Comparison of ENCODE assay signal across 1 cellular context in the genomic region with DNA sequence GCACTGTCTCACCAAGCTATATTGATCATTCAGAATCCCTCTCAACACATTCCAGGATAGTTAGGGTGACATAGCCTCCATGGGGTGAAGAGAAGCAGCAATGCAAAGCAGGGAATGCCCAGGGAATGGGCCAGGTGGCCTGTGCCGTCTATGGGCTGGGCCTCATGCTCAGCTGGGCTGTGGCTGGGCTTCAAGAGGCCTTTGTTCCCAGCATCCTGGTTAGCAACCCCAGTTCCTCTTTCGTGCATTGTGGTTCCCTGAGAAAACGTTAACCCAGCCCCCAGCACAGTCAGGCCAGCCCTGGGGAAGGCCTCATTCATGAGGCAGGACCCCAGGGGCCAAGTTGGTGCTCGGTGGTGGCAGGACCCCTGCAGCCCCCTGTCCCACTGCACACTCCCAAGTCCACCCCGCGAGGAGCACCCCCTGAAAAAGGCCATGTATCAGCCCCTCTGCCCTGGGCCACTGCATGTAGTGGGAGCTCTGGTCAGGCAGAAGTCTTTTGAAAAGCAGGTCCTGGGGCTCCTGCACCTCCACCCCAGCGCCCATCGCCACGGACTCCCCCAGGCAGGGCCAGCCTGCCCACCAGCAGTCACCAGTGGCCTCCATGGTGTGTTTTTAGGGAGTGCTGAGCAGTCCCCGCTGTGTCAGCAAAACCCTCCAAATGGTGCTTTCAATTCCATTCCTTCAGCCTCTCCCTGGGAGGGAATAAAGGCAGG.
TF ChIP-seq lines count a peak whose summit lies in the region.

No MANE protein-coding gene starts in this region.

TF ChIP-seq in K562, 482 proteins besides CTCF, POLR2A, EP300 and RAD21 (continued from another document and continues in another):
- peak; percentile 59; the same call in 1 of the 2 replicates for TF ChIP-seq ZBTB17 (CRISPR knock-in tag; IDR thresholded peaks at IDR 0.05)
- peak; percentile 48; the same call in 1 of the 2 replicates for TF ChIP-seq BCL6 (CRISPR knock-in tag; IDR thresholded peaks at IDR 0.05)
- TF ChIP-seq ELF2 (CRISPR knock-in tag; IDR thresholded peaks at IDR 0.05), result 0 out of 2 replicates have a peak, but pooled peaks have one; percentile 30
- TF ChIP-seq YY1 (IDR thresholded peaks at IDR 0.05; ENCODE audit: borderline replicate concordance in 1 of 3, control insufficient read depth in 1 of 3, extremely low read depth in 1 of 3, insufficient read depth in 3 of 3, insufficient read length in 1 of 3, insufficient replicate concordance in 2 of 3, low read depth in 1 of 3, low read length in 2 of 3), result no peak
- TF ChIP-seq, protein P1, sequence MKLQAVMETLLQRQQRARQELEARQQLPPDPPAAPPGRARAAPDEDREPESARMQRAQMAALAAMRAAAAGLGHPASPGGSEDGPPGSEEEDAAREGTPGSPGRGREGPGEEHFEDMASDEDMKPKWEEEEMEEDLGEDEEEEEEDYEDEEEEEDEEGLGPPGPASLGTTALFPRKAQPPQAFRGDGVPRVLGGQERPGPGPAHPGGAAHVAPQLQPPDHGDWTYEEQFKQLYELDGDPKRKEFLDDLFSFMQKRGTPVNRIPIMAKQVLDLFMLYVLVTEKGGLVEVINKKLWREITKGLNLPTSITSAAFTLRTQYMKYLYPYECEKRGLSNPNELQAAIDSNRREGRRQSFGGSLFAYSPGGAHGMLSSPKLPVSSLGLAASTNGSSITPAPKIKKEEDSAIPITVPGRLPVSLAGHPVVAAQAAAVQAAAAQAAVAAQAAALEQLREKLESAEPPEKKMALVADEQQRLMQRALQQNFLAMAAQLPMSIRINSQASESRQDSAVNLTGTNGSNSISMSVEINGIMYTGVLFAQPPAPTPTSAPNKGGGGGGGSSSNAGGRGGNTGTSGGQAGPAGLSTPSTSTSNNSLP (IDR thresholded peaks at IDR 0.05; ENCODE audit: borderline replicate concordance, low read depth, low read length), result no peak
- no peak for TF ChIP-seq RFX5 (IDR thresholded peaks at IDR 0.05; ENCODE audit: low read depth, low read length)
- no peak for TF ChIP-seq JUNB (CRISPR knock-in tag; conservative IDR thresholded peaks at IDR 0.05)
- no peak for TF ChIP-seq RBM39 (optimal IDR thresholded peaks at IDR 0.05; ENCODE audit: low read depth, low read length)
- no peak for TF ChIP-seq RBM15 (IDR thresholded peaks at IDR 0.05; ENCODE audit: insufficient read depth, low read length)
- no peak; the same call in 1 of the 2 replicates for TF ChIP-seq MTA3 (IDR thresholded peaks at IDR 0.05; ENCODE audit: borderline replicate concordance)
- TF ChIP-seq, protein P2, sequence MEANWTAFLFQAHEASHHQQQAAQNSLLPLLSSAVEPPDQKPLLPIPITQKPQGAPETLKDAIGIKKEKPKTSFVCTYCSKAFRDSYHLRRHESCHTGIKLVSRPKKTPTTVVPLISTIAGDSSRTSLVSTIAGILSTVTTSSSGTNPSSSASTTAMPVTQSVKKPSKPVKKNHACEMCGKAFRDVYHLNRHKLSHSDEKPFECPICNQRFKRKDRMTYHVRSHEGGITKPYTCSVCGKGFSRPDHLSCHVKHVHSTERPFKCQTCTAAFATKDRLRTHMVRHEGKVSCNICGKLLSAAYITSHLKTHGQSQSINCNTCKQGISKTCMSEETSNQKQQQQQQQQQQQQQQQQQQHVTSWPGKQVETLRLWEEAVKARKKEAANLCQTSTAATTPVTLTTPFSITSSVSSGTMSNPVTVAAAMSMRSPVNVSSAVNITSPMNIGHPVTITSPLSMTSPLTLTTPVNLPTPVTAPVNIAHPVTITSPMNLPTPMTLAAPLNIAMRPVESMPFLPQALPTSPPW (CRISPR knock-in tag; IDR thresholded peaks at IDR 0.05), result no peak
- no peak for TF ChIP-seq ZNF143 (CRISPR knock-in tag; IDR thresholded peaks at IDR 0.05)
- no peak for TF ChIP-seq FOXJ3 (CRISPR knock-in tag; IDR thresholded peaks at IDR 0.05)
- no peak for TF ChIP-seq NCOA4 (IDR thresholded peaks at IDR 0.05; ENCODE audit: partially characterized antibody)
- no peak for TF ChIP-seq CAMTA2 (CRISPR knock-in tag; conservative IDR thresholded peaks at IDR 0.05)
- TF ChIP-seq ESRRA (IDR thresholded peaks at IDR 0.05; ENCODE audit: borderline replicate concordance, low read depth), result no peak; the same call in 1 of the 2 replicates
- peak; percentile 54; the same call in 1 of the 2 replicates for TF ChIP-seq ZNF79 (CRISPR knock-in tag; IDR thresholded peaks at IDR 0.05; ENCODE audit: low read depth)
- TF ChIP-seq, protein P3, sequence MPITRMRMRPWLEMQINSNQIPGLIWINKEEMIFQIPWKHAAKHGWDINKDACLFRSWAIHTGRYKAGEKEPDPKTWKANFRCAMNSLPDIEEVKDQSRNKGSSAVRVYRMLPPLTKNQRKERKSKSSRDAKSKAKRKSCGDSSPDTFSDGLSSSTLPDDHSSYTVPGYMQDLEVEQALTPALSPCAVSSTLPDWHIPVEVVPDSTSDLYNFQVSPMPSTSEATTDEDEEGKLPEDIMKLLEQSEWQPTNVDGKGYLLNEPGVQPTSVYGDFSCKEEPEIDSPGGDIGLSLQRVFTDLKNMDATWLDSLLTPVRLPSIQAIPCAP (CRISPR knock-in tag; IDR thresholded peaks at IDR 0.05; ENCODE audit: borderline replicate concordance), result no peak
- TF ChIP-seq, protein P4, sequence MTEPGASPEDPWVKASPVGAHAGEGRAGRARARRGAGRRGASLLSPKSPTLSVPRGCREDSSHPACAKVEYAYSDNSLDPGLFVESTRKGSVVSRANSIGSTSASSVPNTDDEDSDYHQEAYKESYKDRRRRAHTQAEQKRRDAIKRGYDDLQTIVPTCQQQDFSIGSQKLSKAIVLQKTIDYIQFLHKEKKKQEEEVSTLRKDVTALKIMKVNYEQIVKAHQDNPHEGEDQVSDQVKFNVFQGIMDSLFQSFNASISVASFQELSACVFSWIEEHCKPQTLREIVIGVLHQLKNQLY (CRISPR knock-in tag; conservative IDR thresholded peaks at IDR 0.05), result no peak
- TF ChIP-seq, protein P5, sequence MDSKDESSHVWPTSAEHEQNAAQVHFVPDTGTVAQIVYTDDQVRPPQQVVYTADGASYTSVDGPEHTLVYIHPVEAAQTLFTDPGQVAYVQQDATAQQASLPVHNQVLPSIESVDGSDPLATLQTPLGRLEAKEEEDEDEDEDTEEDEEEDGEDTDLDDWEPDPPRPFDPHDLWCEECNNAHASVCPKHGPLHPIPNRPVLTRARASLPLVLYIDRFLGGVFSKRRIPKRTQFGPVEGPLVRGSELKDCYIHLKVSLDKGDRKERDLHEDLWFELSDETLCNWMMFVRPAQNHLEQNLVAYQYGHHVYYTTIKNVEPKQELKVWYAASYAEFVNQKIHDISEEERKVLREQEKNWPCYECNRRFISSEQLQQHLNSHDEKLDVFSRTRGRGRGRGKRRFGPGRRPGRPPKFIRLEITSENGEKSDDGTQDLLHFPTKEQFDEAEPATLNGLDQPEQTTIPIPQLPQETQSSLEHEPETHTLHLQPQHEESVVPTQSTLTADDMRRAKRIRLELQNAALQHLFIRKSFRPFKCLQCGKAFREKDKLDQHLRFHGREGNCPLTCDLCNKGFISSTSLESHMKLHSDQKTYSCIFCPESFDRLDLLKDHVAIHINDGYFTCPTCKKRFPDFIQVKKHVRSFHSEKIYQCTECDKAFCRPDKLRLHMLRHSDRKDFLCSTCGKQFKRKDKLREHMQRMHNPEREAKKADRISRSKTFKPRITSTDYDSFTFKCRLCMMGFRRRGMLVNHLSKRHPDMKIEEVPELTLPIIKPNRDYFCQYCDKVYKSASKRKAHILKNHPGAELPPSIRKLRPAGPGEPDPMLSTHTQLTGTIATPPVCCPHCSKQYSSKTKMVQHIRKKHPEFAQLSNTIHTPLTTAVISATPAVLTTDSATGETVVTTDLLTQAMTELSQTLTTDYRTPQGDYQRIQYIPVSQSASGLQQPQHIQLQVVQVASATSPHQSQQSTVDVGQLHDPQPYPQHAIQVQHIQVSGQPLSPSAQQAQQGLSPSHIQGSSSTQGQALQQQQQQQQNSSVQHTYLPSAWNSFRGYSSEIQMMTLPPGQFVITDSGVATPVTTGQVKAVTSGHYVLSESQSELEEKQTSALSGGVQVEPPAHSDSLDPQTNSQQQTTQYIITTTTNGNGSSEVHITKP (IDR thresholded peaks at IDR 0.05; ENCODE audit: partially characterized antibody), result no peak
- TF ChIP-seq, protein P6, sequence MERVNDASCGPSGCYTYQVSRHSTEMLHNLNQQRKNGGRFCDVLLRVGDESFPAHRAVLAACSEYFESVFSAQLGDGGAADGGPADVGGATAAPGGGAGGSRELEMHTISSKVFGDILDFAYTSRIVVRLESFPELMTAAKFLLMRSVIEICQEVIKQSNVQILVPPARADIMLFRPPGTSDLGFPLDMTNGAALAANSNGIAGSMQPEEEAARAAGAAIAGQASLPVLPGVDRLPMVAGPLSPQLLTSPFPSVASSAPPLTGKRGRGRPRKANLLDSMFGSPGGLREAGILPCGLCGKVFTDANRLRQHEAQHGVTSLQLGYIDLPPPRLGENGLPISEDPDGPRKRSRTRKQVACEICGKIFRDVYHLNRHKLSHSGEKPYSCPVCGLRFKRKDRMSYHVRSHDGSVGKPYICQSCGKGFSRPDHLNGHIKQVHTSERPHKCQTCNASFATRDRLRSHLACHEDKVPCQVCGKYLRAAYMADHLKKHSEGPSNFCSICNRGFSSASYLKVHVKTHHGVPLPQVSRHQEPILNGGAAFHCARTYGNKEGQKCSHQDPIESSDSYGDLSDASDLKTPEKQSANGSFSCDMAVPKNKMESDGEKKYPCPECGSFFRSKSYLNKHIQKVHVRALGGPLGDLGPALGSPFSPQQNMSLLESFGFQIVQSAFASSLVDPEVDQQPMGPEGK (CRISPR knock-in tag; IDR thresholded peaks at IDR 0.05; ENCODE audit: borderline replicate concordance), result no peak
- TF ChIP-seq MXI1 (IDR thresholded peaks at IDR 0.05; ENCODE audit: low read depth, low read length), result no peak
- no peak for TF ChIP-seq NFRKB (IDR thresholded peaks at IDR 0.05; ENCODE audit: low read depth)
- TF ChIP-seq, protein P7, sequence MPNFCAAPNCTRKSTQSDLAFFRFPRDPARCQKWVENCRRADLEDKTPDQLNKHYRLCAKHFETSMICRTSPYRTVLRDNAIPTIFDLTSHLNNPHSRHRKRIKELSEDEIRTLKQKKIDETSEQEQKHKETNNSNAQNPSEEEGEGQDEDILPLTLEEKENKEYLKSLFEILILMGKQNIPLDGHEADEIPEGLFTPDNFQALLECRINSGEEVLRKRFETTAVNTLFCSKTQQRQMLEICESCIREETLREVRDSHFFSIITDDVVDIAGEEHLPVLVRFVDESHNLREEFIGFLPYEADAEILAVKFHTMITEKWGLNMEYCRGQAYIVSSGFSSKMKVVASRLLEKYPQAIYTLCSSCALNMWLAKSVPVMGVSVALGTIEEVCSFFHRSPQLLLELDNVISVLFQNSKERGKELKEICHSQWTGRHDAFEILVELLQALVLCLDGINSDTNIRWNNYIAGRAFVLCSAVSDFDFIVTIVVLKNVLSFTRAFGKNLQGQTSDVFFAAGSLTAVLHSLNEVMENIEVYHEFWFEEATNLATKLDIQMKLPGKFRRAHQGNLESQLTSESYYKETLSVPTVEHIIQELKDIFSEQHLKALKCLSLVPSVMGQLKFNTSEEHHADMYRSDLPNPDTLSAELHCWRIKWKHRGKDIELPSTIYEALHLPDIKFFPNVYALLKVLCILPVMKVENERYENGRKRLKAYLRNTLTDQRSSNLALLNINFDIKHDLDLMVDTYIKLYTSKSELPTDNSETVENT (CRISPR knock-in tag; IDR thresholded peaks at IDR 0.05), result peak; percentile 8; the same call in 1 of the 2 replicates
- TF ChIP-seq FOXP1 (CRISPR knock-in tag; IDR thresholded peaks at IDR 0.05), result no peak
- TF ChIP-seq TSC22D4 (tag; IDR thresholded peaks at IDR 0.05), result no peak
- TF ChIP-seq RBM22 (IDR thresholded peaks at IDR 0.05; ENCODE audit: low read depth, low read length, poor library complexity, severe bottlenecking), result no peak
- TF ChIP-seq ZNF644 (tag; IDR thresholded peaks at IDR 0.05; ENCODE audit: low read depth), result no peak
- TF ChIP-seq HSF4 (CRISPR knock-in tag; IDR thresholded peaks at IDR 0.05; ENCODE audit: borderline replicate concordance), result no peak
- TF ChIP-seq HMG20B (CRISPR knock-in tag; IDR thresholded peaks at IDR 0.05), result no peak
- no peak for TF ChIP-seq GABPB2 (CRISPR knock-in tag; conservative IDR thresholded peaks at IDR 0.05)
- TF ChIP-seq PRMT5 (CRISPR knock-in tag; IDR thresholded peaks at IDR 0.05), result no peak
- TF ChIP-seq, protein P8, sequence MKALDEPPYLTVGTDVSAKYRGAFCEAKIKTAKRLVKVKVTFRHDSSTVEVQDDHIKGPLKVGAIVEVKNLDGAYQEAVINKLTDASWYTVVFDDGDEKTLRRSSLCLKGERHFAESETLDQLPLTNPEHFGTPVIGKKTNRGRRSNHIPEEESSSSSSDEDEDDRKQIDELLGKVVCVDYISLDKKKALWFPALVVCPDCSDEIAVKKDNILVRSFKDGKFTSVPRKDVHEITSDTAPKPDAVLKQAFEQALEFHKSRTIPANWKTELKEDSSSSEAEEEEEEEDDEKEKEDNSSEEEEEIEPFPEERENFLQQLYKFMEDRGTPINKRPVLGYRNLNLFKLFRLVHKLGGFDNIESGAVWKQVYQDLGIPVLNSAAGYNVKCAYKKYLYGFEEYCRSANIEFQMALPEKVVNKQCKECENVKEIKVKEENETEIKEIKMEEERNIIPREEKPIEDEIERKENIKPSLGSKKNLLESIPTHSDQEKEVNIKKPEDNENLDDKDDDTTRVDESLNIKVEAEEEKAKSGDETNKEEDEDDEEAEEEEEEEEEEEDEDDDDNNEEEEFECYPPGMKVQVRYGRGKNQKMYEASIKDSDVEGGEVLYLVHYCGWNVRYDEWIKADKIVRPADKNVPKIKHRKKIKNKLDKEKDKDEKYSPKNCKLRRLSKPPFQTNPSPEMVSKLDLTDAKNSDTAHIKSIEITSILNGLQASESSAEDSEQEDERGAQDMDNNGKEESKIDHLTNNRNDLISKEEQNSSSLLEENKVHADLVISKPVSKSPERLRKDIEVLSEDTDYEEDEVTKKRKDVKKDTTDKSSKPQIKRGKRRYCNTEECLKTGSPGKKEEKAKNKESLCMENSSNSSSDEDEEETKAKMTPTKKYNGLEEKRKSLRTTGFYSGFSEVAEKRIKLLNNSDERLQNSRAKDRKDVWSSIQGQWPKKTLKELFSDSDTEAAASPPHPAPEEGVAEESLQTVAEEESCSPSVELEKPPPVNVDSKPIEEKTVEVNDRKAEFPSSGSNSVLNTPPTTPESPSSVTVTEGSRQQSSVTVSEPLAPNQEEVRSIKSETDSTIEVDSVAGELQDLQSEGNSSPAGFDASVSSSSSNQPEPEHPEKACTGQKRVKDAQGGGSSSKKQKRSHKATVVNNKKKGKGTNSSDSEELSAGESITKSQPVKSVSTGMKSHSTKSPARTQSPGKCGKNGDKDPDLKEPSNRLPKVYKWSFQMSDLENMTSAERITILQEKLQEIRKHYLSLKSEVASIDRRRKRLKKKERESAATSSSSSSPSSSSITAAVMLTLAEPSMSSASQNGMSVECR (CRISPR knock-in tag; IDR thresholded peaks at IDR 0.05), result no peak
- TF ChIP-seq ZNF561 (CRISPR knock-in tag; conservative IDR thresholded peaks at IDR 0.05), result no peak
- no peak for TF ChIP-seq HNRNPL (IDR thresholded peaks at IDR 0.05; ENCODE audit: low read depth, low read length)
- TF ChIP-seq ZC3H8 (IDR thresholded peaks at IDR 0.05), result no peak
- TF ChIP-seq ZNF778 (CRISPR knock-in tag; IDR thresholded peaks at IDR 0.05), result no peak
- TF ChIP-seq, protein P9, sequence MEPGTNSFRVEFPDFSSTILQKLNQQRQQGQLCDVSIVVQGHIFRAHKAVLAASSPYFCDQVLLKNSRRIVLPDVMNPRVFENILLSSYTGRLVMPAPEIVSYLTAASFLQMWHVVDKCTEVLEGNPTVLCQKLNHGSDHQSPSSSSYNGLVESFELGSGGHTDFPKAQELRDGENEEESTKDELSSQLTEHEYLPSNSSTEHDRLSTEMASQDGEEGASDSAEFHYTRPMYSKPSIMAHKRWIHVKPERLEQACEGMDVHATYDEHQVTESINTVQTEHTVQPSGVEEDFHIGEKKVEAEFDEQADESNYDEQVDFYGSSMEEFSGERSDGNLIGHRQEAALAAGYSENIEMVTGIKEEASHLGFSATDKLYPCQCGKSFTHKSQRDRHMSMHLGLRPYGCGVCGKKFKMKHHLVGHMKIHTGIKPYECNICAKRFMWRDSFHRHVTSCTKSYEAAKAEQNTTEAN (CRISPR knock-in tag; IDR thresholded peaks at IDR 0.05), result no peak
